Comparison of ENCODE assay signal across 20 cellular contexts in the genomic region with DNA sequence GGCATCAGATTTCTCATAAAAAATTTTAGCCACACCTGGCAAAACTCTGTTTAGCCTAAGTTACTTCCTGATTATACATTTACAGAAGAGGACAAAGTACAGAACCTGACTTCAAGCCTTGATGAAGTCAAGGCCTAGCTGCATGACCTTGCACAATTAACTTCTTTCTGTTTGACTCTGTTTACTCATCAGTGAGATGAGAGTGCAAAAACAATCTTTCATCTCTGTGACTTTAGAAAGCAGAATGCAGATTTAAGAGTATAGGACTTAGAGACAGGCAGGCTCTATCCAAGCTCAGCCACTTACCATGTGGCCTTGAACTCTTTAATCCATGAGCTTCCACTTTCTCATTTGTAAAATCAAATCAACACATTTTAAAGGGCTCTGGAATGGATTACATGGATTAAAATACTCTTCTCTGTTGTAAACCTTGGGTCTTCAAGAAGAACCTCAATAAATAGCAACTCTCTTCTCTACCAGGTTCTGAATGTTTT.
"Had no signal": no experiment of that assay in that cellular context is flagged by ENCODE, and none has a peak within 500 bp of the region (broad histone marks: within the 10 kb centered on the region; RNA-seq: fewer than 3 reads in every experiment).

No MANE protein-coding gene starts in this region.

- H3K9me3 ChIP-seq: breast epithelium, esophagus squamous epithelium, lower lobe of right lung, suprapubic skin had no signal

- H3K27me3 Mint-ChIP-seq: activated CD4-positive, alpha-beta memory T cell treated with anti-CD3 and anti-CD28 coated beads for 36 hours; activated naive CD8-positive, alpha-beta T cell treated with anti-CD3 and anti-CD28 coated beads, Interleukin-2, amount 10 ng/mL, durations not matched to agents 7 days and 5 days; naive thymus-derived CD4-positive, alpha-beta T cell; progenitor cell of endocrine pancreas; T-cell; type B pancreatic cell had no signal

- H3K4me3 ChIP-seq: breast epithelium, esophagus squamous epithelium, heart left ventricle, lower lobe of right lung, suprapubic skin had no signal

- H3K4me3 Mint-ChIP-seq: activated CD4-positive, alpha-beta memory T cell treated with anti-CD3 and anti-CD28 coated beads for 36 hours; activated naive CD8-positive, alpha-beta T cell treated with anti-CD3 and anti-CD28 coated beads, Interleukin-2, amount 10 ng/mL, durations not matched to agents 7 days and 5 days; activated T-cell treated with anti-CD3 and anti-CD28 coated beads, Interleukin-2, amount 50 U/mL, for 4 hours; naive thymus-derived CD4-positive, alpha-beta T cell; T-cell; type B pancreatic cell had no signal

- H3K27ac ChIP-seq: breast epithelium, esophagus squamous epithelium, heart left ventricle, lower lobe of right lung, suprapubic skin had no signal

- H3K36me3 ChIP-seq: breast epithelium, esophagus squamous epithelium, heart left ventricle, lower lobe of right lung, suprapubic skin had no signal

- H3K4me1 Mint-ChIP-seq: activated naive CD8-positive, alpha-beta T cell treated with anti-CD3 and anti-CD28 coated beads, Interleukin-2, amount 10 ng/mL, durations not matched to agents 7 days and 5 days; naive thymus-derived CD4-positive, alpha-beta T cell; T-cell had no signal

- H3K4me1 ChIP-seq: breast epithelium, esophagus squamous epithelium, heart left ventricle, lower lobe of right lung had no signal

- H3K27me3 ChIP-seq: breast epithelium, esophagus squamous epithelium, heart left ventricle, suprapubic skin had no signal

- H3K36me3 Mint-ChIP-seq: activated CD4-positive, alpha-beta memory T cell treated with anti-CD3 and anti-CD28 coated beads for 36 hours; activated naive CD8-positive, alpha-beta T cell treated with anti-CD3 and anti-CD28 coated beads, Interleukin-2, amount 10 ng/mL, durations not matched to agents 7 days and 5 days; naive thymus-derived CD4-positive, alpha-beta T cell; T-cell; type B pancreatic cell had no signal

- DNase-seq: activated CD4-positive, alpha-beta memory T cell treated with anti-CD3 and anti-CD28 coated beads for 36 hours; activated gamma-delta T cell; activated naive CD8-positive, alpha-beta T cell treated with anti-CD3 and anti-CD28 coated beads, Interleukin-2, amount 10 ng/mL, durations not matched to agents 7 days and 5 days; activated T-cell treated with anti-CD3 and anti-CD28 coated beads, Interleukin-2, amount 50 U/mL, for 4 hours; anterior cingulate cortex; esophagus squamous epithelium; foreskin melanocyte; heart left ventricle; islet precursor cell; lower lobe of right lung; midbrain; naive thymus-derived CD4-positive, alpha-beta T cell; stimulated activated naive CD4-positive, alpha-beta T cell treated with Interleukin-2 at 50 U/mL for 16 hours; T-cell; T1000 had no signal

- ATAC-seq: activated T-cell treated with anti-CD3 and anti-CD28 coated beads, Interleukin-2, amount 50 U/mL, for 4 hours; heart left ventricle; lower lobe of right lung; naive thymus-derived CD4-positive, alpha-beta T cell; sciatic nerve; T-cell had no signal

- H3K27ac Mint-ChIP-seq: activated CD4-positive, alpha-beta memory T cell treated with anti-CD3 and anti-CD28 coated beads for 36 hours; activated naive CD8-positive, alpha-beta T cell treated with anti-CD3 and anti-CD28 coated beads, Interleukin-2, amount 10 ng/mL, durations not matched to agents 7 days and 5 days; naive thymus-derived CD4-positive, alpha-beta T cell; progenitor cell of endocrine pancreas; T-cell; type B pancreatic cell had no signal
